Comparison of ENCODE assay signal across 1 cellular context in the genomic region with DNA sequence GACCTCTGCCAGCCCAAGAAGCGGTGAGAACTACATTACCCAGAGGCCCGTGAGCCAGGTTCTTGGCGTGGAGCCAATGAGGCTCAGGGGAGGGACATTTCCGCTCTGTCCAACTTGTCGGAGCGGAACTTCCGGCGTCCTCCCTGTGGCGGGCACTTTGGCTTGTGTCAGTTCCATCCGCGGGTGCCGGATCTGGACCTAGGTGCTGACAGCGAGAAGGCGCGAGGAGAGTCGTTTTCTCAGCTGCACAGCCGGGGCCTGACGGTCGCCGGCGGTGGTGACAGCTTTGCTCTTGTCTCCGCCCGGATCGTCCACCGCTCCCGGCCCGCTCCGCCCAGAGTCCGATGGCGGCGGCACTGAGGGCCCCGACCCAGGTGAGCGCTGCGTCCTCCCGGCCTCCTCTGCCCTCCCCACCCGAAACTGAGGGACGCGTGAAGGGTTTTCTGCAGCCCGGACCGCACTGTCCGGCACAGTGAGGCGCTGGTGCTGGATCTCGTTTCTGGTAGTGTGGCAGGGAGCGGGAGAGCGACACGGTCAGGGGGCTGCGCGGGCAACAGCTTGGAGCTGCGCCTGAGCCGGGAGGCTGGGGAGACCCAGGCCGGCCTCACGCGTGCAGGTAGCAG.
A peak's percentile ranks its signal among the peaks of the same experiment; 100 is the strongest.
TF ChIP-seq lines count a peak whose summit lies in the region.

A gene (plus strand): TSS at position 125 of the 623 bp plus-strand sequence. CDS start 4,461 bp downstream, outside the sequence.

TF ChIP-seq in HepG2, 621 proteins besides CTCF, POLR2A, EP300 and RAD21 (continued from another document and continues in another):
- TF ChIP-seq, protein P1, sequence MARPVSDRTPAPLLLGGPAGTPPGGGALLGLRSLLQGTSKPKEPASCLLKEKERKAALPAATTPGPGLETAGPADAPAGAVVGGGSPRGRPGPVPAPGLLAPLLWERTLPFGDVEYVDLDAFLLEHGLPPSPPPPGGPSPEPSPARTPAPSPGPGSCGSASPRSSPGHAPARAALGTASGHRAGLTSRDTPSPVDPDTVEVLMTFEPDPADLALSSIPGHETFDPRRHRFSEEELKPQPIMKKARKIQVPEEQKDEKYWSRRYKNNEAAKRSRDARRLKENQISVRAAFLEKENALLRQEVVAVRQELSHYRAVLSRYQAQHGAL (CRISPR knock-in tag; IDR thresholded peaks at IDR 0.05; ENCODE audit: not compliant biosample characterization), result no peak
- peak; percentile 71 for TF ChIP-seq ZNF501 (CRISPR knock-in tag; IDR thresholded peaks at IDR 0.05)
- TF ChIP-seq ZZZ3 (CRISPR knock-in tag; IDR thresholded peaks at IDR 0.05; ENCODE audit: borderline replicate concordance), result no peak
- TF ChIP-seq PAF1 (CRISPR knock-in tag; IDR thresholded peaks at IDR 0.05), result no peak
- no peak for TF ChIP-seq ZNF431 (CRISPR knock-in tag; IDR thresholded peaks at IDR 0.05; ENCODE audit: borderline replicate concordance, low read depth)
- no peak for TF ChIP-seq ATM (IDR thresholded peaks at IDR 0.05; ENCODE audit: borderline replicate concordance)
- TF ChIP-seq ZIK1 (CRISPR knock-in tag; IDR thresholded peaks at IDR 0.05; ENCODE audit: borderline replicate concordance, low read depth), result 0 out of 2 replicates have a peak, but pooled peaks have one; percentile 30
- TF ChIP-seq ZNF20 (CRISPR knock-in tag; IDR thresholded peaks at IDR 0.05), result no peak
- peak; percentile 78 for TF ChIP-seq ZNF547 (CRISPR knock-in tag; IDR thresholded peaks at IDR 0.05)
- TF ChIP-seq, protein P2, sequence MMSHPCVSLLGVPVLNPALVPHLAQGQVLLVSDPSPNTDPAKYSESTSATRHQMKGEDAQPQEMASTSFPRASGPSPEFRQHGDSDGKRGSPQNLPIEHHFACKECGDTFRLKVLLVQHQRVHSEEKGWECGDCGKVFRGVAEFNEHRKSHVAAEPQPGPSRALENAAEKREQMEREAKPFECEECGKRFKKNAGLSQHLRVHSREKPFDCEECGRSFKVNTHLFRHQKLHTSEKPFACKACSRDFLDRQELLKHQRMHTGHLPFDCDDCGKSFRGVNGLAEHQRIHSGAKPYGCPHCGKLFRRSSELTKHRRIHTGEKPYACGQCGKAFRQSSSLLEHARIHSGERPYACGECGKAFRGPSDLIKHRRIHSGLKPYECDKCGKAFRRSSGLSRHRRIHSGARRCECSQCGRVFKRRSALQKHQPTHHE (CRISPR knock-in tag; IDR thresholded peaks at IDR 0.05; ENCODE audit: borderline replicate concordance), result no peak; the same call in 1 of the 2 replicates
- TF ChIP-seq, protein P3, sequence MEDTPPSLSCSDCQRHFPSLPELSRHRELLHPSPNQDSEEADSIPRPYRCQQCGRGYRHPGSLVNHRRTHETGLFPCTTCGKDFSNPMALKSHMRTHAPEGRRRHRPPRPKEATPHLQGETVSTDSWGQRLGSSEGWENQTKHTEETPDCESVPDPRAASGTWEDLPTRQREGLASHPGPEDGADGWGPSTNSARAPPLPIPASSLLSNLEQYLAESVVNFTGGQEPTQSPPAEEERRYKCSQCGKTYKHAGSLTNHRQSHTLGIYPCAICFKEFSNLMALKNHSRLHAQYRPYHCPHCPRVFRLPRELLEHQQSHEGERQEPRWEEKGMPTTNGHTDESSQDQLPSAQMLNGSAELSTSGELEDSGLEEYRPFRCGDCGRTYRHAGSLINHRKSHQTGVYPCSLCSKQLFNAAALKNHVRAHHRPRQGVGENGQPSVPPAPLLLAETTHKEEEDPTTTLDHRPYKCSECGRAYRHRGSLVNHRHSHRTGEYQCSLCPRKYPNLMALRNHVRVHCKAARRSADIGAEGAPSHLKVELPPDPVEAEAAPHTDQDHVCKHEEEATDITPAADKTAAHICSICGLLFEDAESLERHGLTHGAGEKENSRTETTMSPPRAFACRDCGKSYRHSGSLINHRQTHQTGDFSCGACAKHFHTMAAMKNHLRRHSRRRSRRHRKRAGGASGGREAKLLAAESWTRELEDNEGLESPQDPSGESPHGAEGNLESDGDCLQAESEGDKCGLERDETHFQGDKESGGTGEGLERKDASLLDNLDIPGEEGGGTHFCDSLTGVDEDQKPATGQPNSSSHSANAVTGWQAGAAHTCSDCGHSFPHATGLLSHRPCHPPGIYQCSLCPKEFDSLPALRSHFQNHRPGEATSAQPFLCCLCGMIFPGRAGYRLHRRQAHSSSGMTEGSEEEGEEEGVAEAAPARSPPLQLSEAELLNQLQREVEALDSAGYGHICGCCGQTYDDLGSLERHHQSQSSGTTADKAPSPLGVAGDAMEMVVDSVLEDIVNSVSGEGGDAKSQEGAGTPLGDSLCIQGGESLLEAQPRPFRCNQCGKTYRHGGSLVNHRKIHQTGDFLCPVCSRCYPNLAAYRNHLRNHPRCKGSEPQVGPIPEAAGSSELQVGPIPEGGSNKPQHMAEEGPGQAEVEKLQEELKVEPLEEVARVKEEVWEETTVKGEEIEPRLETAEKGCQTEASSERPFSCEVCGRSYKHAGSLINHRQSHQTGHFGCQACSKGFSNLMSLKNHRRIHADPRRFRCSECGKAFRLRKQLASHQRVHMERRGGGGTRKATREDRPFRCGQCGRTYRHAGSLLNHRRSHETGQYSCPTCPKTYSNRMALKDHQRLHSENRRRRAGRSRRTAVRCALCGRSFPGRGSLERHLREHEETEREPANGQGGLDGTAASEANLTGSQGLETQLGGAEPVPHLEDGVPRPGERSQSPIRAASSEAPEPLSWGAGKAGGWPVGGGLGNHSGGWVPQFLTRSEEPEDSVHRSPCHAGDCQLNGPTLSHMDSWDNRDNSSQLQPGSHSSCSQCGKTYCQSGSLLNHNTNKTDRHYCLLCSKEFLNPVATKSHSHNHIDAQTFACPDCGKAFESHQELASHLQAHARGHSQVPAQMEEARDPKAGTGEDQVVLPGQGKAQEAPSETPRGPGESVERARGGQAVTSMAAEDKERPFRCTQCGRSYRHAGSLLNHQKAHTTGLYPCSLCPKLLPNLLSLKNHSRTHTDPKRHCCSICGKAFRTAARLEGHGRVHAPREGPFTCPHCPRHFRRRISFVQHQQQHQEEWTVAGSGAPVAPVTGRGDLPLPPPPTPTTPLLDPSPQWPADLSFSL (CRISPR knock-in tag; IDR thresholded peaks at IDR 0.05), result no peak
- TF ChIP-seq, protein P4, sequence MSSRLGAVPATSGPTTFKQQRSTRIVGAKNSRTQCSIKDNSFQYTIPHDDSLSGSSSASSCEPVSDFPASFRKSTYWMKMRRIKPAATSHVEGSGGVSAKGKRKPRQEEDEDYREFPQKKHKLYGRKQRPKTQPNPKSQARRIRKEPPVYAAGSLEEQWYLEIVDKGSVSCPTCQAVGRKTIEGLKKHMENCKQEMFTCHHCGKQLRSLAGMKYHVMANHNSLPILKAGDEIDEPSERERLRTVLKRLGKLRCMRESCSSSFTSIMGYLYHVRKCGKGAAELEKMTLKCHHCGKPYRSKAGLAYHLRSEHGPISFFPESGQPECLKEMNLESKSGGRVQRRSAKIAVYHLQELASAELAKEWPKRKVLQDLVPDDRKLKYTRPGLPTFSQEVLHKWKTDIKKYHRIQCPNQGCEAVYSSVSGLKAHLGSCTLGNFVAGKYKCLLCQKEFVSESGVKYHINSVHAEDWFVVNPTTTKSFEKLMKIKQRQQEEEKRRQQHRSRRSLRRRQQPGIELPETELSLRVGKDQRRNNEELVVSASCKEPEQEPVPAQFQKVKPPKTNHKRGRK (CRISPR knock-in tag; IDR thresholded peaks at IDR 0.05), result no peak
- TF ChIP-seq, protein P5, sequence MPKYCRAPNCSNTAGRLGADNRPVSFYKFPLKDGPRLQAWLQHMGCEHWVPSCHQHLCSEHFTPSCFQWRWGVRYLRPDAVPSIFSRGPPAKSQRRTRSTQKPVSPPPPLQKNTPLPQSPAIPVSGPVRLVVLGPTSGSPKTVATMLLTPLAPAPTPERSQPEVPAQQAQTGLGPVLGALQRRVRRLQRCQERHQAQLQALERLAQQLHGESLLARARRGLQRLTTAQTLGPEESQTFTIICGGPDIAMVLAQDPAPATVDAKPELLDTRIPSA (CRISPR knock-in tag; IDR thresholded peaks at IDR 0.05; ENCODE audit: borderline replicate concordance), result no peak
- no peak for TF ChIP-seq SETDB1 (CRISPR knock-in tag; IDR thresholded peaks at IDR 0.05; ENCODE audit: borderline replicate concordance)
- TF ChIP-seq KAT2B (IDR thresholded peaks at IDR 0.05; ENCODE audit: borderline replicate concordance, low read depth, low read length), result no peak
- TF ChIP-seq ZNF616 (CRISPR knock-in tag; IDR thresholded peaks at IDR 0.05; ENCODE audit: low read depth), result no peak
- TF ChIP-seq NPAS2 (CRISPR knock-in tag; IDR thresholded peaks at IDR 0.05; ENCODE audit: borderline replicate concordance), result no peak
- TF ChIP-seq JDP2 (CRISPR knock-in tag; IDR thresholded peaks at IDR 0.05; ENCODE audit: borderline replicate concordance), result no peak
- TF ChIP-seq, protein P6, sequence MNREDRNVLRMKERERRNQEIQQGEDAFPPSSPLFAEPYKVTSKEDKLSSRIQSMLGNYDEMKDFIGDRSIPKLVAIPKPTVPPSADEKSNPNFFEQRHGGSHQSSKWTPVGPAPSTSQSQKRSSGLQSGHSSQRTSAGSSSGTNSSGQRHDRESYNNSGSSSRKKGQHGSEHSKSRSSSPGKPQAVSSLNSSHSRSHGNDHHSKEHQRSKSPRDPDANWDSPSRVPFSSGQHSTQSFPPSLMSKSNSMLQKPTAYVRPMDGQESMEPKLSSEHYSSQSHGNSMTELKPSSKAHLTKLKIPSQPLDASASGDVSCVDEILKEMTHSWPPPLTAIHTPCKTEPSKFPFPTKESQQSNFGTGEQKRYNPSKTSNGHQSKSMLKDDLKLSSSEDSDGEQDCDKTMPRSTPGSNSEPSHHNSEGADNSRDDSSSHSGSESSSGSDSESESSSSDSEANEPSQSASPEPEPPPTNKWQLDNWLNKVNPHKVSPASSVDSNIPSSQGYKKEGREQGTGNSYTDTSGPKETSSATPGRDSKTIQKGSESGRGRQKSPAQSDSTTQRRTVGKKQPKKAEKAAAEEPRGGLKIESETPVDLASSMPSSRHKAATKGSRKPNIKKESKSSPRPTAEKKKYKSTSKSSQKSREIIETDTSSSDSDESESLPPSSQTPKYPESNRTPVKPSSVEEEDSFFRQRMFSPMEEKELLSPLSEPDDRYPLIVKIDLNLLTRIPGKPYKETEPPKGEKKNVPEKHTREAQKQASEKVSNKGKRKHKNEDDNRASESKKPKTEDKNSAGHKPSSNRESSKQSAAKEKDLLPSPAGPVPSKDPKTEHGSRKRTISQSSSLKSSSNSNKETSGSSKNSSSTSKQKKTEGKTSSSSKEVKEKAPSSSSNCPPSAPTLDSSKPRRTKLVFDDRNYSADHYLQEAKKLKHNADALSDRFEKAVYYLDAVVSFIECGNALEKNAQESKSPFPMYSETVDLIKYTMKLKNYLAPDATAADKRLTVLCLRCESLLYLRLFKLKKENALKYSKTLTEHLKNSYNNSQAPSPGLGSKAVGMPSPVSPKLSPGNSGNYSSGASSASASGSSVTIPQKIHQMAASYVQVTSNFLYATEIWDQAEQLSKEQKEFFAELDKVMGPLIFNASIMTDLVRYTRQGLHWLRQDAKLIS (CRISPR knock-in tag; IDR thresholded peaks at IDR 0.05), result no peak
- TF ChIP-seq ZNF577 (CRISPR knock-in tag; IDR thresholded peaks at IDR 0.05; ENCODE audit: borderline replicate concordance, low read depth), result no peak
- no peak for TF ChIP-seq ARID2 (CRISPR knock-in tag; IDR thresholded peaks at IDR 0.05; ENCODE audit: borderline replicate concordance)
- TF ChIP-seq, protein P7, sequence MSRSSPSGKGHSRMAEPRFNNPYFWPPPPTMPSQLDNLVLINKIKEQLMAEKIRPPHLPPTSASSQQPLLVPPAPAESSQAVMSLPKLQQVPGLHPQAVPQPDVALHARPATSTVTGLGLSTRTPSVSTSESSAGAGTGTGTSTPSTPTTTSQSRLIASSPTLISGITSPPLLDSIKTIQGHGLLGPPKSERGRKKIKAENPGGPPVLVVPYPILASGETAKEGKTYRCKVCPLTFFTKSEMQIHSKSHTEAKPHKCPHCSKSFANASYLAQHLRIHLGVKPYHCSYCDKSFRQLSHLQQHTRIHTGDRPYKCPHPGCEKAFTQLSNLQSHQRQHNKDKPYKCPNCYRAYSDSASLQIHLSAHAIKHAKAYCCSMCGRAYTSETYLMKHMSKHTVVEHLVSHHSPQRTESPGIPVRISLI (CRISPR knock-in tag; IDR thresholded peaks at IDR 0.05; ENCODE audit: borderline replicate concordance), result no peak
- no peak for TF ChIP-seq HNRNPH1 (optimal IDR thresholded peaks at IDR 0.05; ENCODE audit: low read depth, low read length)
- TF ChIP-seq, protein P8, sequence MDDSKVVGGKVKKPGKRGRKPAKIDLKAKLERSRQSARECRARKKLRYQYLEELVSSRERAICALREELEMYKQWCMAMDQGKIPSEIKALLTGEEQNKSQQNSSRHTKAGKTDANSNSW (CRISPR knock-in tag; IDR thresholded peaks at IDR 0.05; ENCODE audit: borderline replicate concordance), result 0 out of 2 replicates have a peak, but pooled peaks have one; percentile 76
- no peak for TF ChIP-seq ESRRA (CRISPR knock-in tag; IDR thresholded peaks at IDR 0.05; ENCODE audit: low read depth)
- no peak for TF ChIP-seq CREB1 (IDR thresholded peaks at IDR 0.05)
- TF ChIP-seq CREB1 (CRISPR knock-in tag; IDR thresholded peaks at IDR 0.05), result peak; percentile 82
- TF ChIP-seq, protein P9, sequence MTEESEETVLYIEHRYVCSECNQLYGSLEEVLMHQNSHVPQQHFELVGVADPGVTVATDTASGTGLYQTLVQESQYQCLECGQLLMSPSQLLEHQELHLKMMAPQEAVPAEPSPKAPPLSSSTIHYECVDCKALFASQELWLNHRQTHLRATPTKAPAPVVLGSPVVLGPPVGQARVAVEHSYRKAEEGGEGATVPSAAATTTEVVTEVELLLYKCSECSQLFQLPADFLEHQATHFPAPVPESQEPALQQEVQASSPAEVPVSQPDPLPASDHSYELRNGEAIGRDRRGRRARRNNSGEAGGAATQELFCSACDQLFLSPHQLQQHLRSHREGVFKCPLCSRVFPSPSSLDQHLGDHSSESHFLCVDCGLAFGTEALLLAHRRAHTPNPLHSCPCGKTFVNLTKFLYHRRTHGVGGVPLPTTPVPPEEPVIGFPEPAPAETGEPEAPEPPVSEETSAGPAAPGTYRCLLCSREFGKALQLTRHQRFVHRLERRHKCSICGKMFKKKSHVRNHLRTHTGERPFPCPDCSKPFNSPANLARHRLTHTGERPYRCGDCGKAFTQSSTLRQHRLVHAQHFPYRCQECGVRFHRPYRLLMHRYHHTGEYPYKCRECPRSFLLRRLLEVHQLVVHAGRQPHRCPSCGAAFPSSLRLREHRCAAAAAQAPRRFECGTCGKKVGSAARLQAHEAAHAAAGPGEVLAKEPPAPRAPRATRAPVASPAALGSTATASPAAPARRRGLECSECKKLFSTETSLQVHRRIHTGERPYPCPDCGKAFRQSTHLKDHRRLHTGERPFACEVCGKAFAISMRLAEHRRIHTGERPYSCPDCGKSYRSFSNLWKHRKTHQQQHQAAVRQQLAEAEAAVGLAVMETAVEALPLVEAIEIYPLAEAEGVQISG (CRISPR knock-in tag; IDR thresholded peaks at IDR 0.05), result peak; percentile 94
- no peak for TF ChIP-seq PHF5A (CRISPR knock-in tag; IDR thresholded peaks at IDR 0.05; ENCODE audit: low read depth, unreplicated experiment)
- TF ChIP-seq ZNF792 (CRISPR knock-in tag; IDR thresholded peaks at IDR 0.05), result no peak
